In the genomic region with DNA sequence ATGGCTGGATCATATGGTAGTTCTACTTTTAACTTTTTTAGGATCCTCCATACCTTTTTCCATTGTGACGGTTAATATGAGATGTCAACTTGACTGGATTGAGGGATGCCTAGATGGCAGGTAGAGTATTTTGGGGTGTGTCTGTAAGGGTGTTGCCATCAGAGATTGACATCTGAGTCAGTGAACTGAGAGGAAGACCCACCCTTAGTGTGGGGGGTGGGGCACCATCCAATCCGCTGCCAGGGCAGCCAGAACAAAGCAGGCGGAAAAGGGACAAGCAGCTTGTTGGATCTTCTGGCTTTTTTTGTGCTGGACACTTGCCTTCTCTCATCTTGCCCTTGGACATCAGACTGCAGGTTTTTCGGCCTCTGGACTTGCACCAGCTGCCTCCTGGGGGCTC, we compare ENCODE assay signal across 8 cellular contexts.
"Had no signal": no experiment of that assay in that cellular context is flagged by ENCODE, and none has a peak within 500 bp of the region (broad histone marks: within the 10 kb centered on the region; RNA-seq: fewer than 3 reads in every experiment).

No MANE protein-coding gene starts in this region.

- H3K9me3 Mint-ChIP-seq: H9, IgD-negative memory B cell had no signal

- H3K4me3 Mint-ChIP-seq: H9, IgD-negative memory B cell had no signal

- DNase-seq: GOT3, H9, HCEC 1CT, KBM-7 had no signal

- H3K27ac ChIP-seq: HL-60 had no signal

- H3K27me3 Mint-ChIP-seq: IgD-negative memory B cell had no signal

- ATAC-seq: HepG2 had no signal

- FAIRE-seq: H54, HepG2 had no signal

- H3K27ac Mint-ChIP-seq: H9, IgD-negative memory B cell had no signal

- H3K36me3 Mint-ChIP-seq: IgD-negative memory B cell had no signal
